Comparison of ENCODE assay signal across 17 cellular contexts in genomic region chr17:46976626-46977270, GRCh38. TPM values are rescaled to one million over a fixed set of nuclear protein-coding genes. Genes with fewer than 3 reads are reported as not detected.
A peak's percentile ranks its signal among the peaks of the same experiment; 100 is the strongest.
DNase-seq lines count a peak whose midpoint lies in the region; ATAC-seq, FAIRE-seq and TF ChIP-seq lines count a peak whose summit lies in the region.
"Had no signal": no experiment of that assay in that cellular context is flagged by ENCODE, and none has a peak within 500 bp of the region (broad histone marks: within the 10 kb centered on the region; RNA-seq: fewer than 3 reads in every experiment).

No MANE protein-coding gene starts in this region.

- 0 out of 2 replicates have a peak overlapping the region, but pooled peaks have one; percentile 5 for H3K27ac ChIP-seq in WERI-Rb-1
- H3K27ac ChIP-seq: GM23248, transverse colon had no signal

- H3K4me3 ChIP-seq in WERI-Rb-1 (ENCODE audit: low read depth, low read length), result no peak overlapping the region
- H3K4me3 ChIP-seq: GM23248, transverse colon had no signal

- TF ChIP-seq CTCF in D721Med (IDR thresholded peaks at IDR 0.05; ENCODE audit: insufficient read depth, missing control alignments) (peak; percentile 22), WERI-Rb-1 (IDR thresholded peaks at IDR 0.05; ENCODE audit: low read depth, low read length) (0 out of 2 replicates have a peak, but pooled peaks have one; percentile 21)

- H3K36me3 ChIP-seq in WERI-Rb-1, result no peaks in the 10 kb centered on the region
- H3K36me3 ChIP-seq: BE2C, transverse colon had no signal

- H3K9me3 ChIP-seq in WERI-Rb-1 (ENCODE audit: severe bottlenecking), result no peaks in the 10 kb centered on the region
- H3K9me3 ChIP-seq: BE2C, SK-N-SH, transverse colon had no signal

- FAIRE-seq in D721Med (lab: Jason Lieb, UNC), result no peak
- FAIRE-seq: endometrium had no signal

- ATAC-seq in GM18870 (IDR thresholded peaks at IDR 0.05; ENCODE audit: unreplicated experiment) (no peak), GM21723 (IDR thresholded peaks at IDR 0.05; ENCODE audit: unreplicated experiment) (no peak)

- DNase-seq in D721Med (ENCODE audit: insufficient read length, low spot score) (no peak), HT-29 (ENCODE audit: low spot score) (peak; percentile 2), WERI-Rb-1 (peak; percentile 37), left kidney (ENCODE audit: low read depth, low spot score) (peak; percentile 5), ureter (ENCODE audit: low spot score) (no peak)
- no peak for DNase-seq in activated T-cell treated with anti-CD3 and anti-CD28 coated beads, Interleukin-2, amount 50 U/mL, for 48 hours
- DNase-seq: NCI-H2107; stimulated activated CD4-positive, alpha-beta T cell treated with anti-CD3 and anti-CD28 coated beads, Interleukin-2, amount 100 ng/mL, for 24 hours had no signal

- peaks cover 3% of the 10 kb centered on the region for H3K27me3 ChIP-seq in WERI-Rb-1 (ENCODE audit: insufficient read depth, low read depth, severe bottlenecking)

RNA-seq across cellular contexts. Expression of gene RPRML, which starts 2.3 kb away (rescaled TPM):
- total RNA-seq in HT-29 (2014; rRNA removed; shearing (Covaris generic)), result not detected in 2 replicates
- not detected for total RNA-seq in ureter
- total RNA-seq: glomerular endothelial cell, GM23248, left colon had no signal

RNA-seq across cellular contexts. Expression of gene GOSR2, which starts 53.8 kb away (rescaled TPM):
- total RNA-seq in HT-29 (2014; rRNA removed; shearing (Covaris generic)), result 14.2 and 16.5 TPM in 2 replicates
- 66.1 TPM for total RNA-seq in ureter

Comparison
In these comparisons a context has a peak if more than half of its experiments do, and no peak if none do; other contexts are left out.
1. DNase-seq: peak in HT-29 (single experiment), WERI-Rb-1 (single experiment) and left kidney (single experiment); none in D721Med (single experiment), ureter (single experiment) and activated T-cell treated with anti-CD3 and anti-CD28 coated beads, Interleukin-2, amount 50 U/mL, for 48 hours (0 of 2).